Comparison of ENCODE assay signal across 28 cellular contexts in genomic region chr2:45418532-45418931, GRCh38.
"Had no signal": no experiment of that assay in that cellular context is flagged by ENCODE, and none has a peak within 500 bp of the region (broad histone marks: within the 10 kb centered on the region; RNA-seq: fewer than 3 reads in every experiment).

No MANE protein-coding gene starts in this region.

- H3K4me3 Mint-ChIP-seq: activated CD4-positive, alpha-beta memory T cell treated with anti-CD3 and anti-CD28 coated beads, Interleukin-2, amount 10 ng/mL, durations not matched to agents 7 days and 5 days; activated CD4-positive, alpha-beta T cell treated with anti-CD3 and anti-CD28 coated beads, Interleukin-2, amount 10 ng/mL, durations not matched to agents 7 days and 5 days; activated naive CD4-positive, alpha-beta T cell treated with anti-CD3 and anti-CD28 coated beads for 36 hours; activated naive CD4-positive, alpha-beta T cell treated with anti-CD3 and anti-CD28 coated beads, Interleukin-2, amount 50 U/mL, for 24 hours; activated naive CD8-positive, alpha-beta T cell treated with anti-CD3 and anti-CD28 coated beads for 36 hours; activated naive CD8-positive, alpha-beta T cell treated with anti-CD3 and anti-CD28 coated beads, Interleukin-2, amount 50 U/mL, for 24 hours; activated T-cell treated with anti-CD3 and anti-CD28 coated beads, Interleukin-2, amount 50 U/mL, for 4 hours; activated T-helper 1 cell treated with anti-CD3 and anti-CD28 coated beads, Interleukin-12 subunit alpha, Interleukin-12 subunit beta, Interleukin-2, Interleukin-4 antibody, amounts not matched to agents 30 ng/mL and 10 ng/mL and 1 ng/mL, durations not matched to agents 14 hours and 24 hours and 36 hours; effector memory CD8-positive, alpha-beta T cell had no signal

- H3K9me3 Mint-ChIP-seq: activated CD4-positive, alpha-beta memory T cell treated with anti-CD3 and anti-CD28 coated beads, Interleukin-2, amount 10 ng/mL, durations not matched to agents 7 days and 5 days; activated CD4-positive, alpha-beta T cell treated with anti-CD3 and anti-CD28 coated beads, Interleukin-2, amount 10 ng/mL, durations not matched to agents 7 days and 5 days; activated naive CD4-positive, alpha-beta T cell treated with anti-CD3 and anti-CD28 coated beads for 36 hours; activated naive CD4-positive, alpha-beta T cell treated with anti-CD3 and anti-CD28 coated beads, Interleukin-2, amount 50 U/mL, for 24 hours; activated naive CD8-positive, alpha-beta T cell treated with anti-CD3 and anti-CD28 coated beads for 36 hours; activated naive CD8-positive, alpha-beta T cell treated with anti-CD3 and anti-CD28 coated beads, Interleukin-2, amount 50 U/mL, for 24 hours; activated T-cell treated with anti-CD3 and anti-CD28 coated beads, Interleukin-2, amount 50 U/mL, for 4 hours; activated T-helper 1 cell treated with anti-CD3 and anti-CD28 coated beads, Interleukin-12 subunit alpha, Interleukin-12 subunit beta, Interleukin-2, Interleukin-4 antibody, amounts not matched to agents 30 ng/mL and 10 ng/mL and 1 ng/mL, durations not matched to agents 14 hours and 24 hours and 36 hours; activated T-helper 2 cell treated with anti-CD3 and anti-CD28 coated beads, Interferon-gamma antibody, Interleukin-2, Interleukin-4, amounts not matched to agents 10 μg/mL and 5 μg/mL and 100 μg/mL, durations not matched to agents 14 hours and 24 hours and 36 hours; effector memory CD8-positive, alpha-beta T cell had no signal

- H3K9me3 ChIP-seq: adrenal gland, body of pancreas, esophagus squamous epithelium had no signal

- H3K27me3 ChIP-seq: adrenal gland, body of pancreas, esophagus squamous epithelium had no signal

- H3K4me1 Mint-ChIP-seq: activated CD4-positive, alpha-beta memory T cell treated with anti-CD3 and anti-CD28 coated beads, Interleukin-2, amount 10 ng/mL, durations not matched to agents 7 days and 5 days; activated CD4-positive, alpha-beta T cell treated with anti-CD3 and anti-CD28 coated beads, Interleukin-2, amount 10 ng/mL, durations not matched to agents 7 days and 5 days; activated naive CD4-positive, alpha-beta T cell treated with anti-CD3 and anti-CD28 coated beads, Interleukin-2, amount 50 U/mL, for 24 hours; activated naive CD8-positive, alpha-beta T cell treated with anti-CD3 and anti-CD28 coated beads for 36 hours; activated naive CD8-positive, alpha-beta T cell treated with anti-CD3 and anti-CD28 coated beads, Interleukin-2, amount 50 U/mL, for 24 hours had no signal

- DNase-seq: activated CD4-positive, alpha-beta memory T cell treated with anti-CD3 and anti-CD28 coated beads, Interleukin-2, amount 10 ng/mL, durations not matched to agents 7 days and 5 days; activated CD4-positive, alpha-beta T cell treated with anti-CD3 and anti-CD28 coated beads for 1 hour; activated CD4-positive, alpha-beta T cell treated with anti-CD3 and anti-CD28 coated beads for 4 hours; activated CD4-positive, alpha-beta T cell treated with anti-CD3 and anti-CD28 coated beads, Interleukin-2, amount 10 ng/mL, durations not matched to agents 7 days and 5 days; activated CD4-positive, alpha-beta T cell treated with anti-CD3 and anti-CD28 coated beads, Interleukin-2, amount 50 U/mL, for 4 hours; activated CD8-positive, alpha-beta memory T cell treated with anti-CD3 and anti-CD28 coated beads, Interleukin-2, amount 50 U/mL, for 48 hours; activated effector memory CD4-positive, alpha-beta T cell treated with anti-CD3 and anti-CD28 coated beads, Interleukin-2, amount 50 U/mL, for 16 hours; activated naive CD4-positive, alpha-beta T cell treated with anti-CD3 and anti-CD28 coated beads for 36 hours; activated naive CD8-positive, alpha-beta T cell treated with anti-CD3 and anti-CD28 coated beads for 36 hours; activated naive CD8-positive, alpha-beta T cell treated with anti-CD3 and anti-CD28 coated beads, Interleukin-2, amount 50 U/mL, for 24 hours; activated T-cell treated with anti-CD3 and anti-CD28 coated beads for 4 hours; activated T-cell treated with anti-CD3 and anti-CD28 coated beads, Interleukin-2, amount 50 U/mL, for 4 hours; adrenal gland; amygdala; aorta; body of pancreas; caudate nucleus; cortex of kidney; dermis blood vessel endothelial cell; effector CD4-positive, alpha-beta T cell; effector memory CD8-positive, alpha-beta T cell; esophagus squamous epithelium; foreskin fibroblast; T-helper 2 cell had no signal

- H3K27ac Mint-ChIP-seq: activated CD4-positive, alpha-beta memory T cell treated with anti-CD3 and anti-CD28 coated beads, Interleukin-2, amount 10 ng/mL, durations not matched to agents 7 days and 5 days; activated CD4-positive, alpha-beta T cell treated with anti-CD3 and anti-CD28 coated beads, Interleukin-2, amount 10 ng/mL, durations not matched to agents 7 days and 5 days; activated naive CD4-positive, alpha-beta T cell treated with anti-CD3 and anti-CD28 coated beads for 36 hours; activated naive CD4-positive, alpha-beta T cell treated with anti-CD3 and anti-CD28 coated beads, Interleukin-2, amount 50 U/mL, for 24 hours; activated naive CD8-positive, alpha-beta T cell treated with anti-CD3 and anti-CD28 coated beads for 36 hours; activated naive CD8-positive, alpha-beta T cell treated with anti-CD3 and anti-CD28 coated beads, Interleukin-2, amount 50 U/mL, for 24 hours; activated T-helper 1 cell treated with anti-CD3 and anti-CD28 coated beads, Interleukin-12 subunit alpha, Interleukin-12 subunit beta, Interleukin-2, Interleukin-4 antibody, amounts not matched to agents 30 ng/mL and 10 ng/mL and 1 ng/mL, durations not matched to agents 14 hours and 24 hours and 36 hours; activated T-helper 2 cell treated with anti-CD3 and anti-CD28 coated beads, Interferon-gamma antibody, Interleukin-2, Interleukin-4, amounts not matched to agents 10 μg/mL and 5 μg/mL and 100 μg/mL, durations not matched to agents 14 hours and 24 hours and 36 hours had no signal

- H3K27ac ChIP-seq: adrenal gland, body of pancreas, epithelial cell of prostate, esophagus squamous epithelium had no signal

- H3K4me1 ChIP-seq: body of pancreas, esophagus squamous epithelium had no signal

- H3K27me3 Mint-ChIP-seq: activated CD4-positive, alpha-beta memory T cell treated with anti-CD3 and anti-CD28 coated beads, Interleukin-2, amount 10 ng/mL, durations not matched to agents 7 days and 5 days; activated CD4-positive, alpha-beta T cell treated with anti-CD3 and anti-CD28 coated beads, Interleukin-2, amount 10 ng/mL, durations not matched to agents 7 days and 5 days; activated naive CD4-positive, alpha-beta T cell treated with anti-CD3 and anti-CD28 coated beads, Interleukin-2, amount 50 U/mL, for 24 hours; activated naive CD8-positive, alpha-beta T cell treated with anti-CD3 and anti-CD28 coated beads for 36 hours; activated naive CD8-positive, alpha-beta T cell treated with anti-CD3 and anti-CD28 coated beads, Interleukin-2, amount 50 U/mL, for 24 hours; effector memory CD8-positive, alpha-beta T cell had no signal

- H3K4me3 ChIP-seq: adrenal gland, body of pancreas, esophagus squamous epithelium had no signal

- ATAC-seq: activated naive CD8-positive, alpha-beta T cell treated with anti-CD3 and anti-CD28 coated beads, Interleukin-2, amount 50 U/mL, for 24 hours; activated T-cell treated with anti-CD3 and anti-CD28 coated beads, Interleukin-2, amount 50 U/mL, for 4 hours; body of pancreas; effector memory CD8-positive, alpha-beta T cell had no signal
